Comparison of ENCODE assay signal across 22 cellular contexts in the genomic region with DNA sequence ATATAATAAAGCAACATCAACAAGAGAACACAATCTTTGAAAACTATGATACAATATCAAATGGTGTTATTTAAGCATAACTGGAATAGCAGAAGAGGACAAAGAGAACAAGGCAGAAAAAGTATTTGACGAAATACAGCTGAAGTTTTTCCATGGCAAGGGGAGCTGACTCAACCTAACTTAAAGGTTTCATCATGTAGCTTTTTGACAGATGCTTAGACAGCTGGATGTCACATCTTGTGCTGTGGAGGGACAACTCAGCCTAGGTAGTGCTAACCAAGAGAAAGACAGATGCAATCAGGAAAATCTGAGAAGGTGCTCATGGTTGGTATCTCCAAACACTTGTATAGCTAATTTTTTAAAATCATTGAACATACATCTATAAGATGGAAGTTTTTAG.
"Had no signal": no experiment of that assay in that cellular context is flagged by ENCODE, and none has a peak within 500 bp of the region (broad histone marks: within the 10 kb centered on the region; RNA-seq: fewer than 3 reads in every experiment).

No MANE protein-coding gene starts in this region.

- H3K27me3 Mint-ChIP-seq: activated CD4-positive, alpha-beta T cell treated with anti-CD3 and anti-CD28 coated beads, Interleukin-2, amount 10 ng/mL, durations not matched to agents 24 days and 14 days; activated naive CD8-positive, alpha-beta T cell; progenitor cell of endocrine pancreas; stimulated activated naive CD8-positive, alpha-beta T cell treated with anti-CD3 and anti-CD28 coated beads, Interleukin-15, Interleukin-2, amounts not matched to agents 100 ng/mL and 50 ng/mL, for 24 hours had no signal

- H3K27me3 ChIP-seq: sigmoid colon, spleen, thyroid gland, upper lobe of right lung had no signal

- ATAC-seq: activated CD8-positive, alpha-beta T cell treated with anti-CD3 and anti-CD28 coated beads, Interleukin-2, amount 10 ng/mL, durations not matched to agents 7 days and 5 days; activated T-helper 17 cell treated with anti-CD3 and anti-CD28 coated beads, Interleukin-2, amount 50 U/mL, for 72 hours; heart left ventricle; left ventricle myocardium superior; naive thymus-derived CD8-positive, alpha-beta T cell; upper lobe of right lung had no signal

- H3K36me3 ChIP-seq: heart left ventricle, sigmoid colon, spleen, thyroid gland, upper lobe of right lung had no signal

- H3K4me1 ChIP-seq: heart left ventricle, sigmoid colon, spleen, thyroid gland, upper lobe of right lung had no signal

- H3K4me1 Mint-ChIP-seq: activated CD4-positive, alpha-beta T cell treated with anti-CD3 and anti-CD28 coated beads, Interleukin-2, amount 10 ng/mL, durations not matched to agents 24 days and 14 days; activated T-helper 17 cell treated with anti-CD3 and anti-CD28 coated beads, Interleukin-2, amount 50 U/mL, for 72 hours; naive thymus-derived CD8-positive, alpha-beta T cell had no signal

- H3K4me3 Mint-ChIP-seq: activated CD4-positive, alpha-beta T cell treated with anti-CD3 and anti-CD28 coated beads, Interleukin-2, amount 10 ng/mL, durations not matched to agents 24 days and 14 days; activated CD8-positive, alpha-beta T cell treated with anti-CD3 and anti-CD28 coated beads, Interleukin-2, amount 10 ng/mL, durations not matched to agents 7 days and 5 days; activated naive CD8-positive, alpha-beta T cell; activated T-helper 17 cell treated with anti-CD3 and anti-CD28 coated beads, Interleukin-2, amount 50 U/mL, for 72 hours; mesothelial cell of epicardium; naive thymus-derived CD8-positive, alpha-beta T cell; stimulated activated naive CD8-positive, alpha-beta T cell treated with anti-CD3 and anti-CD28 coated beads, Interleukin-15, Interleukin-2, amounts not matched to agents 100 ng/mL and 50 ng/mL, for 24 hours; T-helper 1 cell treated with Interleukin-12 subunit alpha and Interleukin-12 subunit beta and Interleukin-4 antibody, amounts not matched to agents 30 μg/mL and 1 μg/mL, for 36 hours had no signal

- H3K27ac ChIP-seq: epithelial cell of prostate, heart left ventricle, sigmoid colon, spleen, thyroid gland, upper lobe of right lung had no signal

- DNase-seq: activated CD4-positive, alpha-beta T cell treated with anti-CD3 and anti-CD28 coated beads, Interleukin-2, amount 10 ng/mL, durations not matched to agents 24 days and 14 days; activated CD8-positive, alpha-beta T cell treated with anti-CD3 and anti-CD28 coated beads, Interleukin-2, amount 10 ng/mL, durations not matched to agents 7 days and 5 days; cerebellar nuclear complex; heart left ventricle; left ventricle myocardium superior; mammary epithelial cell; naive thymus-derived CD8-positive, alpha-beta T cell; retina; sigmoid colon; spleen; stimulated activated CD4-positive, alpha-beta T cell treated with anti-CD3 and anti-CD28 coated beads, Interleukin-4, amount 100 ng/mL, for 24 hours; substantia nigra; T1000; thyroid gland; upper lobe of right lung had no signal

- H3K9me3 Mint-ChIP-seq: activated CD4-positive, alpha-beta T cell treated with anti-CD3 and anti-CD28 coated beads, Interleukin-2, amount 10 ng/mL, durations not matched to agents 24 days and 14 days; activated T-helper 17 cell treated with anti-CD3 and anti-CD28 coated beads, Interleukin-2, amount 50 U/mL, for 72 hours; stimulated activated naive CD8-positive, alpha-beta T cell treated with anti-CD3 and anti-CD28 coated beads, Interleukin-15, Interleukin-2, amounts not matched to agents 100 ng/mL and 50 ng/mL, for 24 hours; T-helper 1 cell treated with Interleukin-12 subunit alpha and Interleukin-12 subunit beta and Interleukin-4 antibody, amounts not matched to agents 30 μg/mL and 1 μg/mL, for 36 hours had no signal

- H3K4me3 ChIP-seq: heart left ventricle, sigmoid colon, spleen, thyroid gland, upper lobe of right lung had no signal

- H3K9me3 ChIP-seq: heart left ventricle, sigmoid colon, spleen, thyroid gland, upper lobe of right lung had no signal

- H3K27ac Mint-ChIP-seq: activated CD4-positive, alpha-beta T cell treated with anti-CD3 and anti-CD28 coated beads, Interleukin-2, amount 10 ng/mL, durations not matched to agents 24 days and 14 days; activated CD8-positive, alpha-beta T cell treated with anti-CD3 and anti-CD28 coated beads, Interleukin-2, amount 10 ng/mL, durations not matched to agents 7 days and 5 days; activated naive CD8-positive, alpha-beta T cell; activated T-helper 17 cell treated with anti-CD3 and anti-CD28 coated beads, Interleukin-2, amount 50 U/mL, for 72 hours; mesothelial cell of epicardium; naive thymus-derived CD8-positive, alpha-beta T cell; progenitor cell of endocrine pancreas; stimulated activated naive CD8-positive, alpha-beta T cell treated with anti-CD3 and anti-CD28 coated beads, Interleukin-15, Interleukin-2, amounts not matched to agents 100 ng/mL and 50 ng/mL, for 24 hours; T-helper 1 cell treated with Interleukin-12 subunit alpha and Interleukin-12 subunit beta and Interleukin-4 antibody, amounts not matched to agents 30 μg/mL and 1 μg/mL, for 36 hours had no signal

- H3K36me3 Mint-ChIP-seq: activated naive CD8-positive, alpha-beta T cell; mesothelial cell of epicardium; naive thymus-derived CD8-positive, alpha-beta T cell had no signal
